In genomic region chr1:234327577-234328164, GRCh38 we compare ENCODE assay signal across 15 cellular contexts. TPM values are rescaled to one million over a fixed set of nuclear protein-coding genes. Genes with fewer than 3 reads are reported as not detected.
A peak's percentile ranks its signal among the peaks of the same experiment; 100 is the strongest.
DNase-seq lines count a peak whose midpoint lies in the region; ATAC-seq lines count a peak whose summit lies in the region.
"Had no signal": no experiment of that assay in that cellular context is flagged by ENCODE, and none has a peak within 500 bp of the region (broad histone marks: within the 10 kb centered on the region; RNA-seq: fewer than 3 reads in every experiment).

No MANE protein-coding gene starts in this region.

- no peak overlapping the region for H3K4me3 Mint-ChIP-seq in activated CD4-positive, alpha-beta T cell treated with anti-CD3 and anti-CD28 coated beads, Interleukin-2, amount 10 ng/mL, durations not matched to agents 24 days and 14 days
- H3K4me3 Mint-ChIP-seq in activated T-helper 17 cell treated with anti-CD3 and anti-CD28 coated beads, Interleukin-2, amount 50 U/mL, for 72 hours = peak overlapping the region; percentile 85
- no peak overlapping the region for H3K4me3 Mint-ChIP-seq in activated CD4-positive, alpha-beta memory T cell treated with anti-CD3 and anti-CD28 coated beads for 36 hours
- H3K4me3 Mint-ChIP-seq: GM23338 had no signal

- H3K9me3 Mint-ChIP-seq in activated CD4-positive, alpha-beta T cell treated with anti-CD3 and anti-CD28 coated beads, Interleukin-2, amount 10 ng/mL, durations not matched to agents 24 days and 14 days = no peaks in the 10 kb centered on the region
- no peaks in the 10 kb centered on the region for H3K9me3 Mint-ChIP-seq in activated T-helper 17 cell treated with anti-CD3 and anti-CD28 coated beads, Interleukin-2, amount 50 U/mL, for 72 hours
- H3K9me3 Mint-ChIP-seq in activated CD4-positive, alpha-beta memory T cell treated with anti-CD3 and anti-CD28 coated beads for 36 hours = no peaks in the 10 kb centered on the region
- H3K9me3 Mint-ChIP-seq: CD8-positive, alpha-beta T cell; GM23338 had no signal

- peaks cover 22% of the 10 kb centered on the region for H3K4me1 Mint-ChIP-seq in activated CD4-positive, alpha-beta T cell treated with anti-CD3 and anti-CD28 coated beads, Interleukin-2, amount 10 ng/mL, durations not matched to agents 24 days and 14 days
- H3K4me1 Mint-ChIP-seq in activated T-helper 17 cell treated with anti-CD3 and anti-CD28 coated beads, Interleukin-2, amount 50 U/mL, for 72 hours = peaks cover 19% of the 10 kb centered on the region
- peaks cover 16% of the 10 kb centered on the region for H3K4me1 Mint-ChIP-seq in activated CD4-positive, alpha-beta memory T cell treated with anti-CD3 and anti-CD28 coated beads for 36 hours (ENCODE audit: low read depth)

- intact Hi-C loops in activated CD4-positive, alpha-beta T cell treated with anti-CD3 and anti-CD28 coated beads, Interleukin-2, amount 10 ng/mL, durations not matched to agents 24 days and 14 days (cut with micrococcal nuclease) = loop anchor here (2.0 to 5.0 kb wide), 2 partner anchors 45 to 175 kb away; partner anchors contain the start of gene COA6
- intact Hi-C loops in activated CD4-positive, alpha-beta memory T cell treated with anti-CD3 and anti-CD28 coated beads for 36 hours (cut with micrococcal nuclease) = loop anchor here (2.0 to 10.0 kb wide), 4 partner anchors 45 to 757 kb away; partner anchors contain the start of genes COA6 and TARBP1

- CTCF ChIA-PET in activated CD4-positive, alpha-beta memory T cell treated with anti-CD3 and anti-CD28 coated beads for 36 hours (lab: Charles Lee) = interaction anchor here (0.8 to 9.9 kb wide), 18 partner anchors 9 to 220 kb away, joined by 3 to 83 read pairs (median 4); partner anchors contain the start of gene COA6

- ATAC-seq in activated T-helper 17 cell treated with anti-CD3 and anti-CD28 coated beads, Interleukin-2, amount 50 U/mL, for 72 hours (replicated peaks) = no peak
- ATAC-seq in left lobe of liver = peak; percentile 25

- H3K36me3 Mint-ChIP-seq in activated CD4-positive, alpha-beta T cell treated with anti-CD3 and anti-CD28 coated beads, Interleukin-2, amount 10 ng/mL, durations not matched to agents 24 days and 14 days (ENCODE audit: low read depth) = peaks cover 2% of the 10 kb centered on the region
- H3K36me3 Mint-ChIP-seq in activated T-helper 17 cell treated with anti-CD3 and anti-CD28 coated beads, Interleukin-2, amount 50 U/mL, for 72 hours (ENCODE audit: low read depth) = no peaks in the 10 kb centered on the region
- no peaks in the 10 kb centered on the region for H3K36me3 Mint-ChIP-seq in activated CD4-positive, alpha-beta memory T cell treated with anti-CD3 and anti-CD28 coated beads for 36 hours
- H3K36me3 Mint-ChIP-seq: CD8-positive, alpha-beta T cell had no signal

- POLR2A ChIA-PET in activated CD4-positive, alpha-beta memory T cell treated with anti-CD3 and anti-CD28 coated beads for 36 hours (lab: Charles Lee) = no interaction called here

- no peak overlapping the region for H3K27ac Mint-ChIP-seq in activated CD4-positive, alpha-beta T cell treated with anti-CD3 and anti-CD28 coated beads, Interleukin-2, amount 10 ng/mL, durations not matched to agents 24 days and 14 days
- H3K27ac Mint-ChIP-seq in activated T-helper 17 cell treated with anti-CD3 and anti-CD28 coated beads, Interleukin-2, amount 50 U/mL, for 72 hours = no peak overlapping the region
- no peak overlapping the region for H3K27ac Mint-ChIP-seq in activated CD4-positive, alpha-beta memory T cell treated with anti-CD3 and anti-CD28 coated beads for 36 hours
- H3K27ac Mint-ChIP-seq: B cell; CD8-positive, alpha-beta T cell; GM23338 had no signal

- peak; percentile 46 for DNase-seq in activated CD4-positive, alpha-beta T cell treated with anti-CD3 and anti-CD28 coated beads, Interleukin-2, amount 10 ng/mL, durations not matched to agents 24 days and 14 days
- DNase-seq in activated CD4-positive, alpha-beta T cell treated with anti-CD3 and anti-CD28 coated beads for 4 hours = no peak
- DNase-seq in left lobe of liver (ENCODE audit: low spot score) (no peak), NCI-H187 (lab: John Stamatoyannopoulos, UW) (no peak), COR-L47 (lab: John Stamatoyannopoulos, UW) (no peak)
- DNase-seq in activated CD4-positive, alpha-beta memory T cell treated with anti-CD3 and anti-CD28 coated beads for 36 hours = no peak
- DNase-seq: CD8-positive, alpha-beta T cell; DMS 273 treated with DMSO at 0.1 percent for 48 hours; DMS53; DND-41; EL; HCEC 1CT had no signal

- peaks cover 30% of the 10 kb centered on the region for H3K27me3 Mint-ChIP-seq in activated CD4-positive, alpha-beta T cell treated with anti-CD3 and anti-CD28 coated beads, Interleukin-2, amount 10 ng/mL, durations not matched to agents 24 days and 14 days
- H3K27me3 Mint-ChIP-seq in activated T-helper 17 cell treated with anti-CD3 and anti-CD28 coated beads, Interleukin-2, amount 50 U/mL, for 72 hours = peaks cover 30% of the 10 kb centered on the region
- peaks cover 20% of the 10 kb centered on the region for H3K27me3 Mint-ChIP-seq in activated CD4-positive, alpha-beta memory T cell treated with anti-CD3 and anti-CD28 coated beads for 36 hours

RNA-seq across cellular contexts. Expression of gene COA6, which starts 45.6 kb away (rescaled TPM):
- total RNA-seq in activated CD4-positive, alpha-beta T cell treated with anti-CD3 and anti-CD28 coated beads, Interleukin-2, amount 10 ng/mL, durations not matched to agents 24 days and 14 days = 67.7 and 68.3 TPM in 2 replicates
- 10 to 100 TPM; 55.6 to 76.4 TPM for total RNA-seq in activated T-helper 17 cell treated with anti-CD3 and anti-CD28 coated beads, Interleukin-2, amount 50 U/mL, for 72 hours
- total RNA-seq in left lobe of liver = 11.5 TPM
- 10 to 100 TPM; 57.7 to 58.5 TPM for total RNA-seq in activated CD4-positive, alpha-beta memory T cell treated with anti-CD3 and anti-CD28 coated beads for 36 hours
